1 cellular context compared by ENCODE assay signal in the genomic region with DNA sequence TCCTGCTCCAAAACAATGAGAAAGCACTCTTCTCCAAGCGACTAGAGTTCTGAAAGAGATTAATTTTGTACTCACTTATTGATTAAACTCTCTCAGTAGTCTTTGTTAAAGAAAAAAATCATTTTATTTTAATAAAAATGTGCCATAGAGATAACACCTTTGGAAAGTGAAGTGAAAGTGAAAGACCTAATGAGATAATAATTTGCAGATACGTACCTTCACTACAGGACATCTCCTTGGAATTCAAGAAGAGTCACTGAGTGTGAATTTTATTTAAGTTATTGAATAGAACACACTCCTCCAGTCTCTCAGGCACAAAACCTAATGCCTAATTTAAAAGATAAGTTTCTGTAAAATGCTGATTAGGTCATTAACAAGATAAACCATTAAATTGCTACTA.
TF ChIP-seq lines count a peak whose summit lies in the region.

No MANE protein-coding gene starts in this region.

TF ChIP-seq in WTC11, 78 proteins besides CTCF, POLR2A, EP300 and RAD21 (continued from another document):
- TF ChIP-seq SOX15 (CRISPR knock-in tag; IDR thresholded peaks at IDR 0.05): no peak
